In genomic region chr21:45421071-45421845, GRCh38 we compare ENCODE assay signal across 10 cellular contexts. TPM values are rescaled to one million over a fixed set of nuclear protein-coding genes. Genes with fewer than 3 reads are reported as not detected.
DNase-seq lines count a peak whose midpoint lies in the region; ATAC-seq, FAIRE-seq and TF ChIP-seq lines count a peak whose summit lies in the region.
"Had no signal": no experiment of that assay in that cellular context is flagged by ENCODE, and none has a peak within 500 bp of the region (broad histone marks: within the 10 kb centered on the region; RNA-seq: fewer than 3 reads in every experiment).

No MANE protein-coding gene starts in this region.

- H3K27me3 ChIP-seq in bronchial epithelial cell (ENCODE audit: control insufficient read depth, insufficient read depth, low read length), result peaks cover 2% of the 10 kb centered on the region
- no peaks in the 10 kb centered on the region for H3K27me3 ChIP-seq in left lung
- no peaks in the 10 kb centered on the region for H3K27me3 ChIP-seq in vagina
- H3K27me3 ChIP-seq: brain microvascular endothelial cell had no signal

- TF ChIP-seq CTCF in bronchial epithelial cell (IDR thresholded peaks at IDR 0.05; ENCODE audit: insufficient read depth, low read length, severe bottlenecking) (no peak), left lung (IDR thresholded peaks at IDR 0.05) (no peak), vagina (IDR thresholded peaks at IDR 0.05) (no peak)

- intact Hi-C loops in left lung (cut with DNase I), result no loop called here
- intact Hi-C loops in vagina (cut with DNase I), result no loop called here

- TF ChIP-seq POLR2A in vagina (IDR thresholded peaks at IDR 0.05), result no peak

- H3K9me3 ChIP-seq in left lung (no peaks in the 10 kb centered on the region), vagina (no peaks in the 10 kb centered on the region)

- H3K36me3 ChIP-seq in bronchial epithelial cell (ENCODE audit: control insufficient read depth, insufficient read depth, low read length) (no peaks in the 10 kb centered on the region), left lung (no peaks in the 10 kb centered on the region), vagina (no peaks in the 10 kb centered on the region)
- H3K36me3 ChIP-seq: brain microvascular endothelial cell had no signal

- H3K27ac ChIP-seq in left lung, result no peak overlapping the region
- peak overlapping the region; percentile 39 for H3K27ac ChIP-seq in vagina
- H3K27ac ChIP-seq: brain microvascular endothelial cell had no signal

- H3K4me1 ChIP-seq in left lung (no peaks in the 10 kb centered on the region), vagina (peaks cover 54% of the 10 kb centered on the region)

- peak; percentile 77 for ATAC-seq in left lung
- ATAC-seq: T-helper 17 cell had no signal

- FAIRE-seq in bronchial epithelial cell (lab: Jason Lieb, UNC), result no peak

- DNase-seq in NCI-H345 (lab: John Stamatoyannopoulos, UW) (peak; percentile 7), NCI-H345 treated with DMSO at 0.1 percent for 48 hours (lab: John Stamatoyannopoulos, UW; ENCODE audit: unreplicated experiment) (no peak), bronchial epithelial cell (ENCODE audit: low read depth) (peak; percentile 39), left lung (peak in 1 of 2 donors; percentile 78), vagina (ENCODE audit: extremely low spot score in 2 of 2) (no peak), NCI-H1930 (lab: John Stamatoyannopoulos, UW) (no peak), iPS-NIHi11 (ENCODE audit: low spot score) (no peak), GOT3 (lab: John Stamatoyannopoulos, UW) (no peak)
- DNase-seq: brain microvascular endothelial cell had no signal

- H3K4me3 ChIP-seq in bronchial epithelial cell (ENCODE audit: low read depth, low read length) (no peak overlapping the region), left lung (no peak overlapping the region), vagina (no peak overlapping the region)

RNA-seq across cellular contexts. Expression of gene COL18A1, which starts 16.3 kb away (rescaled TPM):
- total RNA-seq in bronchial epithelial cell, result 9.2 and 16.9 TPM in 2 replicates
- total RNA-seq in left lung, result 10 to 100 TPM; 64.8 to 90.2 TPM
- 86.7 TPM for total RNA-seq in vagina

Comparison
In these comparisons a context has a peak if more than half of its experiments do, and no peak if none do; other contexts are left out.
1. DNase-seq: peak in NCI-H345 (single experiment) and bronchial epithelial cell (single experiment); none in NCI-H345 treated with DMSO at 0.1 percent for 48 hours (single experiment), vagina (0 of 2), NCI-H1930 (0 of 2), iPS-NIHi11 (single experiment) and GOT3 (single experiment).